8 cellular contexts compared by ENCODE assay signal in the genomic region with DNA sequence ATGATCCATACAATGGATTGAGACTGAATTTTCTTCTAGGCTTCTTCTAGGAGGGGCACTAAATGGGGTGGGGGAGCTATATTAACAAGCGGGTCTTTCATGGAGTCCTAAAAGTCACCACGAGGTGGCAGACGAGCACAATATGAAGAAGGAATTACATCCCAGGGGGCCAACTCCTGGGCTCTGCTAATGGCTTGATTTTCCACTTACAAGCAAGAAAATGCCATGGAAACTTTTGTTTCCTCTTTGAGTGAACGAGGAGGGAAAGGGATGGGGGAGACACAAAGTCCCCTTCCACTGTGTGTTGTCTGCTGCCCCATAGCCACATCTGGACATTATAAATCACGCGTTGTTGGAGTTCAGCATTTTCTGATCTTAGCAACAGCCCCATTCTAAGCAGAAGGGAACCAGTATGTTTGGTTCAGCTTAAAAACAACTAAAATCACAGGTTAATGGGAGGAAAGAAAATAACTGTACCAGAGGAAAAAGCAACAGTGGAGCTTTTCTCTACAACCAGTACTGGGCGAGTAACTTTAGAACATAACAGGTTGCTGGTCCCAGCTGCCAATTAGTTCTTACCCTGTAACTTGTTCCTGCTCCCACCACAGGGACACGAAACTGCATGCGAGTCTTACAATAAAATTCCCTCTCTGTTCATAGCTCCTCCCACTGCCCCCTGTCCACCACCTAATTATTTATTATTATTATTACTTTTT.
DNase-seq lines count a peak whose midpoint lies in the region; ATAC-seq, FAIRE-seq and TF ChIP-seq lines count a peak whose summit lies in the region.

No MANE protein-coding gene starts in this region.

- H3K4me1 Mint-ChIP-seq in activated naive CD8-positive, alpha-beta T cell treated with anti-CD3 and anti-CD28 coated beads, Interleukin-2, amount 50 U/mL, for 24 hours: peaks cover 3% of the 10 kb centered on the region

- no peaks in the 10 kb centered on the region for H3K9me3 Mint-ChIP-seq in activated naive CD8-positive, alpha-beta T cell treated with anti-CD3 and anti-CD28 coated beads, Interleukin-2, amount 50 U/mL, for 24 hours

- POLR2A ChIA-PET in AG04450 (lab: Yijun Ruan, JAX): no interaction called here
- POLR2A ChIA-PET in Panc1 (lab: Charles Lee): no interaction called here

- peak; percentile 47 for FAIRE-seq in GM18507 (lab: Jason Lieb, UNC)

- H3K9me3 ChIP-seq in AG04450 (ENCODE audit: control insufficient read depth, insufficient read depth, low read length) (no peaks in the 10 kb centered on the region), Panc1 (ENCODE audit: control insufficient read depth, insufficient read depth, low read depth, low read length) (no peaks in the 10 kb centered on the region), heart left ventricle (no peaks in the 10 kb centered on the region)

- peak; percentile 49 for DNase-seq in AG04450 (ENCODE audit: low read depth, low spot score)
- DNase-seq in GM18507 (ENCODE audit: extremely low spot score, insufficient read length, low read depth): no peak
- DNase-seq in HuH-7.5 (ENCODE audit: low spot score): peak; percentile 31
- peak; percentile 8 for DNase-seq in Panc1 (ENCODE audit: low read depth, low spot score)
- DNase-seq in activated naive CD8-positive, alpha-beta T cell treated with anti-CD3 and anti-CD28 coated beads, Interleukin-2, amount 50 U/mL, for 24 hours: peak; percentile 38
- DNase-seq in heart left ventricle: peak in 4 of 5 donors; percentile 50 to 70 (median 56)
- peak; percentile 67 for DNase-seq in renal cortical epithelial cell (ENCODE audit: low read depth)

- no peak overlapping the region for H3K4me3 Mint-ChIP-seq in activated naive CD8-positive, alpha-beta T cell treated with anti-CD3 and anti-CD28 coated beads, Interleukin-2, amount 50 U/mL, for 24 hours

- no peaks in the 10 kb centered on the region for H3K4me1 ChIP-seq in Panc1 (ENCODE audit: control insufficient read depth, insufficient read depth, low read length)
- H3K4me1 ChIP-seq in heart left ventricle: peaks cover 0 to 18% (median 9%) of the 10 kb centered on the region in 12 donors

- H3K36me3 Mint-ChIP-seq in activated naive CD8-positive, alpha-beta T cell treated with anti-CD3 and anti-CD28 coated beads, Interleukin-2, amount 50 U/mL, for 24 hours (ENCODE audit: low read depth): no peaks in the 10 kb centered on the region

- intact Hi-C loops in Panc1 (cut with micrococcal nuclease; ENCODE audit: unreplicated experiment) (no loop called here), heart left ventricle (cut with DNase I) (loop anchor here in 7 of 10 donors (2.0 to 10.0 kb wide), 8 partner anchors 62 to 1664 kb away; partner anchors contain the start of gene NRP2 (in 2 of the 7))

- H3K27me3 Mint-ChIP-seq in activated naive CD8-positive, alpha-beta T cell treated with anti-CD3 and anti-CD28 coated beads, Interleukin-2, amount 50 U/mL, for 24 hours: peaks cover 25% of the 10 kb centered on the region

- CTCF ChIA-PET in AG04450 (lab: Charles Lee): interaction anchor here (0.6 to 4.4 kb wide), 39 partner anchors 8 to 1687 kb away, joined by 3 to 52 read pairs (median 4); partner anchors contain the start of gene NRP2
- CTCF ChIA-PET in Panc1 (lab: Charles Lee): interaction anchor here (0.7 to 1.0 kb wide), 3 partner anchors 115 to 1461 kb away, joined by 3 read pairs; no protein-coding TSS in a partner anchor

- H3K27me3 ChIP-seq in AG04450 (ENCODE audit: control insufficient read depth, insufficient read depth, low read length) (peaks cover 2% of the 10 kb centered on the region), Panc1 (ENCODE audit: control insufficient read depth, insufficient read depth, low read length) (no peaks in the 10 kb centered on the region; the same call in 1 of the 2 replicates), heart left ventricle (peaks cover 0 to 3% (median 0%) of the 10 kb centered on the region in 9 donors)

- no peak overlapping the region for H3K4me3 ChIP-seq in AG04450 (ENCODE audit: low read depth, low read length)
- H3K4me3 ChIP-seq in Panc1 (ENCODE audit: low read depth in 2 of 2, low read length in 2 of 2): no peak overlapping the region
- H3K4me3 ChIP-seq in heart left ventricle: peak overlapping the region in 1 of 12 donors; percentile 4

- 26 to 39% (median 32%) methylated on average over 9 of the region's 9 CpGs for WGBS in heart left ventricle, 4 donors

- no TSS peak for BruUV-seq in Panc1 (replicated peaks; lab: Mats Ljungman, UMichigan)

- in situ Hi-C loops in Panc1 (cut with HindIII; ENCODE audit: low pct_unique_long_range_greater_than_20kb, low sequenced_read_pairs): no loop called here

- TF ChIP-seq CTCF in AG04450 (IDR thresholded peaks at IDR 0.05; ENCODE audit: low read depth, low read length) (peak; percentile 86), Panc1 (IDR thresholded peaks at IDR 0.05) (peak; percentile 81), heart left ventricle (IDR thresholded peaks at IDR 0.05) (peak; percentile 61 to 84 (median 78))

- H3K27ac ChIP-seq in AG04450 (ENCODE audit: low read depth, low read length): no peak overlapping the region
- no peak overlapping the region for H3K27ac ChIP-seq in Panc1 (ENCODE audit: low read length)
- H3K27ac ChIP-seq in heart left ventricle: peak overlapping the region in 1 of 12 donors; percentile 11

- no peak overlapping the region for H3K27ac Mint-ChIP-seq in activated naive CD8-positive, alpha-beta T cell treated with anti-CD3 and anti-CD28 coated beads, Interleukin-2, amount 50 U/mL, for 24 hours

- H3K36me3 ChIP-seq in Panc1 (ENCODE audit: control insufficient read depth, insufficient read depth, low read length): no peaks in the 10 kb centered on the region
- H3K36me3 ChIP-seq in heart left ventricle: no peaks in the 10 kb centered on the region

- peak; percentile 75 for ATAC-seq in Panc1
- ATAC-seq in activated naive CD8-positive, alpha-beta T cell treated with anti-CD3 and anti-CD28 coated beads, Interleukin-2, amount 50 U/mL, for 24 hours: no peak
- peak; percentile 65 to 82 (median 73) for ATAC-seq in heart left ventricle
- ATAC-seq in GM21360 (IDR thresholded peaks at IDR 0.05; ENCODE audit: unreplicated experiment): no peak

- TF ChIP-seq POLR2A in heart left ventricle (IDR thresholded peaks at IDR 0.05): no peak

Comparison
In these comparisons a context has a peak if more than half of its experiments do, and no peak if none do; other contexts are left out.
1. ATAC-seq: peak in Panc1 (single experiment) and heart left ventricle (4 of 4); none in activated naive CD8-positive, alpha-beta T cell treated with anti-CD3 and anti-CD28 coated beads, Interleukin-2, amount 50 U/mL, for 24 hours (single experiment) and GM21360 (single experiment).
2. Peak in every context shown above with its lines, with median percentiles within 50 percentile points of each other: CTCF ChIP-seq.